ENCODE assay signal across 3 cellular contexts in genomic region chrX:109774136-109774535, GRCh38.
TF ChIP-seq lines count a peak whose summit lies in the region.

No MANE protein-coding gene starts in this region.

TF ChIP-seq in SK-N-SH, 30 proteins besides CTCF, POLR2A, EP300 and RAD21 (continued from another document):
- TF ChIP-seq SMC3 (IDR thresholded peaks at IDR 0.05; ENCODE audit: low read depth, low read length) (no peak), JUND (IDR thresholded peaks at IDR 0.05) (no peak), POLR2AphosphoS5 (IDR thresholded peaks at IDR 0.05; ENCODE audit: low read depth, low read length) (no peak), CHD2 (IDR thresholded peaks at IDR 0.05; ENCODE audit: low read length, partially characterized antibody) (no peak), TAF1 (IDR thresholded peaks at IDR 0.05; ENCODE audit: borderline replicate concordance, low read depth, low read length) (no peak), MAX (IDR thresholded peaks at IDR 0.05; ENCODE audit: low read depth) (no peak)
- TF ChIP-seq, protein P1, sequence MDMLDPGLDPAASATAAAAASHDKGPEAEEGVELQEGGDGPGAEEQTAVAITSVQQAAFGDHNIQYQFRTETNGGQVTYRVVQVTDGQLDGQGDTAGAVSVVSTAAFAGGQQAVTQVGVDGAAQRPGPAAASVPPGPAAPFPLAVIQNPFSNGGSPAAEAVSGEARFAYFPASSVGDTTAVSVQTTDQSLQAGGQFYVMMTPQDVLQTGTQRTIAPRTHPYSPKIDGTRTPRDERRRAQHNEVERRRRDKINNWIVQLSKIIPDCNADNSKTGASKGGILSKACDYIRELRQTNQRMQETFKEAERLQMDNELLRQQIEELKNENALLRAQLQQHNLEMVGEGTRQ (IDR thresholded peaks at IDR 0.05; ENCODE audit: borderline replicate concordance, low read depth, low read length): no peak
TF ChIP-seq in SK-N-SH: peak in this region for 0.

TF ChIP-seq in SK-N-SH treated with all-trans-retinoic acid at 6 μM for 48 hours, 23 proteins besides CTCF, POLR2A, EP300 and RAD21 (continued from another document):
- TF ChIP-seq POU6F1 (CRISPR knock-in tag; IDR thresholded peaks at IDR 0.05; ENCODE audit: borderline replicate concordance, low read depth) (no peak), PPARA (CRISPR knock-in tag; IDR thresholded peaks at IDR 0.05; ENCODE audit: borderline replicate concordance) (no peak), ZFP3 (CRISPR knock-in tag; IDR thresholded peaks at IDR 0.05) (no peak)

TF ChIP-seq in WTC11, 78 proteins besides CTCF, POLR2A, EP300 and RAD21 (continued from another document):
- no peak for TF ChIP-seq SMAD3 (CRISPR knock-in tag; IDR thresholded peaks at IDR 0.05; ENCODE audit: borderline replicate concordance)
- TF ChIP-seq ZNF232 (CRISPR knock-in tag; IDR thresholded peaks at IDR 0.05): no peak
- TF ChIP-seq ZNF416 (CRISPR knock-in tag; IDR thresholded peaks at IDR 0.05): no peak
- TF ChIP-seq, protein P2, sequence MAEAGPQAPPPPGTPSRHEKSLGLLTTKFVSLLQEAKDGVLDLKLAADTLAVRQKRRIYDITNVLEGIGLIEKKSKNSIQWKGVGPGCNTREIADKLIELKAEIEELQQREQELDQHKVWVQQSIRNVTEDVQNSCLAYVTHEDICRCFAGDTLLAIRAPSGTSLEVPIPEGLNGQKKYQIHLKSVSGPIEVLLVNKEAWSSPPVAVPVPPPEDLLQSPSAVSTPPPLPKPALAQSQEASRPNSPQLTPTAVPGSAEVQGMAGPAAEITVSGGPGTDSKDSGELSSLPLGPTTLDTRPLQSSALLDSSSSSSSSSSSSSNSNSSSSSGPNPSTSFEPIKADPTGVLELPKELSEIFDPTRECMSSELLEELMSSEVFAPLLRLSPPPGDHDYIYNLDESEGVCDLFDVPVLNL (CRISPR knock-in tag; IDR thresholded peaks at IDR 0.05; ENCODE audit: borderline replicate concordance, low read depth): no peak
- no peak for TF ChIP-seq ZNF263 (CRISPR knock-in tag; IDR thresholded peaks at IDR 0.05; ENCODE audit: low read depth)
- TF ChIP-seq, protein P3, sequence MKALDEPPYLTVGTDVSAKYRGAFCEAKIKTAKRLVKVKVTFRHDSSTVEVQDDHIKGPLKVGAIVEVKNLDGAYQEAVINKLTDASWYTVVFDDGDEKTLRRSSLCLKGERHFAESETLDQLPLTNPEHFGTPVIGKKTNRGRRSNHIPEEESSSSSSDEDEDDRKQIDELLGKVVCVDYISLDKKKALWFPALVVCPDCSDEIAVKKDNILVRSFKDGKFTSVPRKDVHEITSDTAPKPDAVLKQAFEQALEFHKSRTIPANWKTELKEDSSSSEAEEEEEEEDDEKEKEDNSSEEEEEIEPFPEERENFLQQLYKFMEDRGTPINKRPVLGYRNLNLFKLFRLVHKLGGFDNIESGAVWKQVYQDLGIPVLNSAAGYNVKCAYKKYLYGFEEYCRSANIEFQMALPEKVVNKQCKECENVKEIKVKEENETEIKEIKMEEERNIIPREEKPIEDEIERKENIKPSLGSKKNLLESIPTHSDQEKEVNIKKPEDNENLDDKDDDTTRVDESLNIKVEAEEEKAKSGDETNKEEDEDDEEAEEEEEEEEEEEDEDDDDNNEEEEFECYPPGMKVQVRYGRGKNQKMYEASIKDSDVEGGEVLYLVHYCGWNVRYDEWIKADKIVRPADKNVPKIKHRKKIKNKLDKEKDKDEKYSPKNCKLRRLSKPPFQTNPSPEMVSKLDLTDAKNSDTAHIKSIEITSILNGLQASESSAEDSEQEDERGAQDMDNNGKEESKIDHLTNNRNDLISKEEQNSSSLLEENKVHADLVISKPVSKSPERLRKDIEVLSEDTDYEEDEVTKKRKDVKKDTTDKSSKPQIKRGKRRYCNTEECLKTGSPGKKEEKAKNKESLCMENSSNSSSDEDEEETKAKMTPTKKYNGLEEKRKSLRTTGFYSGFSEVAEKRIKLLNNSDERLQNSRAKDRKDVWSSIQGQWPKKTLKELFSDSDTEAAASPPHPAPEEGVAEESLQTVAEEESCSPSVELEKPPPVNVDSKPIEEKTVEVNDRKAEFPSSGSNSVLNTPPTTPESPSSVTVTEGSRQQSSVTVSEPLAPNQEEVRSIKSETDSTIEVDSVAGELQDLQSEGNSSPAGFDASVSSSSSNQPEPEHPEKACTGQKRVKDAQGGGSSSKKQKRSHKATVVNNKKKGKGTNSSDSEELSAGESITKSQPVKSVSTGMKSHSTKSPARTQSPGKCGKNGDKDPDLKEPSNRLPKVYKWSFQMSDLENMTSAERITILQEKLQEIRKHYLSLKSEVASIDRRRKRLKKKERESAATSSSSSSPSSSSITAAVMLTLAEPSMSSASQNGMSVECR (CRISPR knock-in tag; IDR thresholded peaks at IDR 0.05; ENCODE audit: borderline replicate concordance): no peak
- no peak for TF ChIP-seq ATF3 (CRISPR knock-in tag; conservative IDR thresholded peaks at IDR 0.05)
- TF ChIP-seq NFATC4 (CRISPR knock-in tag; IDR thresholded peaks at IDR 0.05): no peak
- no peak for TF ChIP-seq MXD4 (CRISPR knock-in tag; IDR thresholded peaks at IDR 0.05; ENCODE audit: borderline replicate concordance)
- TF ChIP-seq OVOL2 (CRISPR knock-in tag; IDR thresholded peaks at IDR 0.05; ENCODE audit: borderline replicate concordance): no peak
- TF ChIP-seq NR2C2 (CRISPR knock-in tag; IDR thresholded peaks at IDR 0.05): no peak
- TF ChIP-seq HMGA2 (CRISPR knock-in tag; IDR thresholded peaks at IDR 0.05): no peak
- no peak for TF ChIP-seq SP1 (CRISPR knock-in tag; conservative IDR thresholded peaks at IDR 0.05)
- TF ChIP-seq ELF4 (CRISPR knock-in tag; IDR thresholded peaks at IDR 0.05; ENCODE audit: low read depth): no peak
- TF ChIP-seq, protein P4, sequence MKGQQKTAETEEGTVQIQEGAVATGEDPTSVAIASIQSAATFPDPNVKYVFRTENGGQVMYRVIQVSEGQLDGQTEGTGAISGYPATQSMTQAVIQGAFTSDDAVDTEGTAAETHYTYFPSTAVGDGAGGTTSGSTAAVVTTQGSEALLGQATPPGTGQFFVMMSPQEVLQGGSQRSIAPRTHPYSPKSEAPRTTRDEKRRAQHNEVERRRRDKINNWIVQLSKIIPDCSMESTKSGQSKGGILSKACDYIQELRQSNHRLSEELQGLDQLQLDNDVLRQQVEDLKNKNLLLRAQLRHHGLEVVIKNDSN (CRISPR knock-in tag; IDR thresholded peaks at IDR 0.05): no peak
- no peak for TF ChIP-seq FOXP1 (CRISPR knock-in tag; IDR thresholded peaks at IDR 0.05; ENCODE audit: borderline replicate concordance)
- TF ChIP-seq TP53 (CRISPR knock-in tag; IDR thresholded peaks at IDR 0.05): no peak
- TF ChIP-seq SOX15 (CRISPR knock-in tag; IDR thresholded peaks at IDR 0.05): no peak
- no peak for TF ChIP-seq NR1H2 (CRISPR knock-in tag; IDR thresholded peaks at IDR 0.05)
